In genomic region chr2:105038383-105039061, GRCh38 we compare ENCODE assay signal across 8 cellular contexts. TPM values are rescaled to one million over a fixed set of nuclear protein-coding genes. Genes with fewer than 3 reads are reported as not detected.
DNase-seq lines count a peak whose midpoint lies in the region; ATAC-seq, FAIRE-seq and TF ChIP-seq lines count a peak whose summit lies in the region.

No MANE protein-coding gene starts in this region.

- no peak for TF ChIP-seq CTCF in GM13976 (IDR thresholded peaks at IDR 0.05; ENCODE audit: borderline replicate concordance, control extremely low read depth, extremely low read depth, insufficient read depth, missing control alignments)

- H3K27me3 Mint-ChIP-seq in activated naive CD8-positive, alpha-beta T cell treated with anti-CD3 and anti-CD28 coated beads, Interleukin-2, amount 50 U/mL, for 24 hours: no peaks in the 10 kb centered on the region

- peak overlapping the region; percentile 91 for H3K9ac ChIP-seq in HUES64 (ENCODE audit: low read depth, low read length)
- H3K9ac ChIP-seq in iPS-18a (ENCODE audit: low read length): peak overlapping the region; percentile 92

- H3K36me3 Mint-ChIP-seq in activated naive CD8-positive, alpha-beta T cell treated with anti-CD3 and anti-CD28 coated beads, Interleukin-2, amount 50 U/mL, for 24 hours (ENCODE audit: low read depth): peaks cover 2% of the 10 kb centered on the region

- no peaks in the 10 kb centered on the region for H3K27me3 ChIP-seq in HUES64 (ENCODE audit: insufficient read depth, low read length)
- H3K27me3 ChIP-seq in iPS-18a (ENCODE audit: control insufficient read depth, insufficient read depth, low read length): no peaks in the 10 kb centered on the region
- no peaks in the 10 kb centered on the region for H3K27me3 ChIP-seq in small intestine (ENCODE audit: control insufficient read depth in 2 of 2, insufficient read depth in 2 of 2, low read length in 2 of 2)

- H3K4me3 Mint-ChIP-seq in activated naive CD8-positive, alpha-beta T cell treated with anti-CD3 and anti-CD28 coated beads, Interleukin-2, amount 50 U/mL, for 24 hours: peak overlapping the region; percentile 97

- peak; percentile 3 for ATAC-seq in activated naive CD8-positive, alpha-beta T cell treated with anti-CD3 and anti-CD28 coated beads, Interleukin-2, amount 50 U/mL, for 24 hours

- peaks cover 33% of the 10 kb centered on the region for H3K4me1 Mint-ChIP-seq in activated naive CD8-positive, alpha-beta T cell treated with anti-CD3 and anti-CD28 coated beads, Interleukin-2, amount 50 U/mL, for 24 hours

- H3K27ac Mint-ChIP-seq in activated naive CD8-positive, alpha-beta T cell treated with anti-CD3 and anti-CD28 coated beads, Interleukin-2, amount 50 U/mL, for 24 hours: peak overlapping the region; percentile 94

- peak overlapping the region; percentile 96 for H3K27ac ChIP-seq in HUES64 (ENCODE audit: low read depth, low read length)
- peak overlapping the region; percentile 86 for H3K27ac ChIP-seq in iPS-18a (ENCODE audit: low read length)
- peak overlapping the region in 1 of 2 donors; percentile 67 for H3K27ac ChIP-seq in small intestine (ENCODE audit: low read depth in 1 of 2, low read length in 1 of 2)

- H3K4me3 ChIP-seq in HUES64 (ENCODE audit: low read length) (peak overlapping the region; percentile 82), iPS-18a (ENCODE audit: low read length) (peak overlapping the region; percentile 91), small intestine (ENCODE audit: low read depth in 1 of 2, low read length in 2 of 2) (peak overlapping the region; percentile 67 to 78)

- H3K9me3 ChIP-seq in HUES64 (ENCODE audit: insufficient read depth, low read depth, low read length) (no peaks in the 10 kb centered on the region), iPS-18a (ENCODE audit: control insufficient read depth, low read depth, low read length) (no peaks in the 10 kb centered on the region), small intestine (ENCODE audit: control insufficient read depth, low read depth) (no peaks in the 10 kb centered on the region)

- no peaks in the 10 kb centered on the region for H3K36me3 ChIP-seq in HUES64 (ENCODE audit: insufficient read depth, low read length)
- no peaks in the 10 kb centered on the region for H3K36me3 ChIP-seq in iPS-18a (ENCODE audit: control insufficient read depth, low read depth, low read length)
- no peaks in the 10 kb centered on the region for H3K36me3 ChIP-seq in small intestine (ENCODE audit: control insufficient read depth in 2 of 2, insufficient read depth in 2 of 2, low read length in 2 of 2)

- WGBS in HUES64: 10% methylated on average over 17 of the region's 17 CpGs
- WGBS in small intestine, 3 donors: 2 to 7% (median 6%) methylated on average over 17 of the region's 17 CpGs

- H3K4me1 ChIP-seq in HUES64 (ENCODE audit: insufficient read depth, low read length) (peaks cover 38% of the 10 kb centered on the region), iPS-18a (ENCODE audit: control insufficient read depth, low read depth, low read length) (peaks cover 23% of the 10 kb centered on the region), small intestine (ENCODE audit: control insufficient read depth in 2 of 2, insufficient read depth in 1 of 2, low read depth in 1 of 2, low read length in 1 of 2) (peaks cover 3 to 6% of the 10 kb centered on the region in 2 donors)

- in situ Hi-C loops in GM13976 (cut with MboI; ENCODE audit: low sequenced_read_pairs, unreplicated experiment): no loop called here

- peak; percentile 4 for DNase-seq in NCI-H2107 treated with DMSO at 0.1 percent for 48 hours (lab: John Stamatoyannopoulos, UW; ENCODE audit: unreplicated experiment)
- DNase-seq in NCI-H2107 (lab: John Stamatoyannopoulos, UW): no peak
- no peak for DNase-seq in activated naive CD8-positive, alpha-beta T cell treated with anti-CD3 and anti-CD28 coated beads, Interleukin-2, amount 50 U/mL, for 24 hours
- DNase-seq in small intestine: peak; percentile 16
- no peak for DNase-seq in kidney glomerular epithelial cell (lab: John Stamatoyannopoulos, UW)
- DNase-seq in GM13976 (ENCODE audit: low spot score): no peak

- FAIRE-seq in small intestine (lab: Jason Lieb, UNC): no peak

- no peaks in the 10 kb centered on the region for H3K9me3 Mint-ChIP-seq in activated naive CD8-positive, alpha-beta T cell treated with anti-CD3 and anti-CD28 coated beads, Interleukin-2, amount 50 U/mL, for 24 hours

RNA-seq across cellular contexts. Expression of gene MRPS9, which starts 0.7 kb away (rescaled TPM):
- 60.3 TPM for polyA plus RNA-seq in HUES64 (2013, experiment 1 of 2)
- polyA plus RNA-seq in HUES64 (2013, experiment 2 of 2): 63.4 TPM
- 10 to 100 TPM; 22.7 to 44.1 (median 26.2) TPM for polyA plus RNA-seq in small intestine

Comparison
In these comparisons a context has a peak if more than half of its experiments do, and no peak if none do; other contexts are left out.
1. DNase-seq: peak in NCI-H2107 treated with DMSO at 0.1 percent for 48 hours (single experiment) and small intestine (single experiment); none in NCI-H2107 (single experiment), activated naive CD8-positive, alpha-beta T cell treated with anti-CD3 and anti-CD28 coated beads, Interleukin-2, amount 50 U/mL, for 24 hours (single experiment), kidney glomerular epithelial cell (single experiment) and GM13976 (single experiment).
2. Peak in every context shown above with its lines, with median percentiles within 50 percentile points of each other: H3K4me3 ChIP-seq.